ENCODE assay signal across 8 cellular contexts in genomic region chr2:16666453-16666801, GRCh38. TPM values are rescaled to one million over a fixed set of nuclear protein-coding genes. Genes with fewer than 3 reads are reported as not detected.
DNase-seq lines count a peak whose midpoint lies in the region; ATAC-seq and TF ChIP-seq lines count a peak whose summit lies in the region.

No MANE protein-coding gene starts in this region.

- no peaks in the 10 kb centered on the region for H3K9me3 Mint-ChIP-seq in activated naive CD4-positive, alpha-beta T cell treated with anti-CD3 and anti-CD28 coated beads, Interleukin-2, amount 50 U/mL, for 24 hours
- H3K9me3 Mint-ChIP-seq in activated CD8-positive, alpha-beta T cell treated with anti-CD3 and anti-CD28 coated beads, Interleukin-2, amount 10 ng/mL, durations not matched to agents 7 days and 5 days (ENCODE audit: insufficient read depth) = no peaks in the 10 kb centered on the region
- no peaks in the 10 kb centered on the region for H3K9me3 Mint-ChIP-seq in type B pancreatic cell

- CTCF ChIA-PET in activated CD8-positive, alpha-beta T cell treated with anti-CD3 and anti-CD28 coated beads, Interleukin-2, amount 10 ng/mL, durations not matched to agents 7 days and 5 days (lab: Charles Lee) = no interaction called here

- H3K4me3 ChIP-seq in iPS-18a (ENCODE audit: low read length) = peak overlapping the region; percentile 50

- POLR2A ChIA-PET in activated CD8-positive, alpha-beta T cell treated with anti-CD3 and anti-CD28 coated beads, Interleukin-2, amount 10 ng/mL, durations not matched to agents 7 days and 5 days (lab: Charles Lee) = no interaction called here

- H3K9me3 ChIP-seq in iPS-18a (ENCODE audit: control insufficient read depth, low read depth, low read length) = no peaks in the 10 kb centered on the region

- no peak overlapping the region for H3K9ac ChIP-seq in iPS-18a (ENCODE audit: low read length)

- ATAC-seq in activated CD8-positive, alpha-beta T cell treated with anti-CD3 and anti-CD28 coated beads, Interleukin-2, amount 10 ng/mL, durations not matched to agents 7 days and 5 days = no peak

- H3K27me3 Mint-ChIP-seq in activated naive CD4-positive, alpha-beta T cell treated with anti-CD3 and anti-CD28 coated beads, Interleukin-2, amount 50 U/mL, for 24 hours = peaks cover 30% of the 10 kb centered on the region
- peaks cover 40% of the 10 kb centered on the region for H3K27me3 Mint-ChIP-seq in activated CD8-positive, alpha-beta T cell treated with anti-CD3 and anti-CD28 coated beads, Interleukin-2, amount 10 ng/mL, durations not matched to agents 7 days and 5 days (ENCODE audit: low read depth)
- peaks cover 26% of the 10 kb centered on the region for H3K27me3 Mint-ChIP-seq in type B pancreatic cell

- no peaks in the 10 kb centered on the region for H3K36me3 ChIP-seq in iPS-18a (ENCODE audit: control insufficient read depth, low read depth, low read length)

- no peaks in the 10 kb centered on the region for H3K36me3 Mint-ChIP-seq in activated naive CD4-positive, alpha-beta T cell treated with anti-CD3 and anti-CD28 coated beads, Interleukin-2, amount 50 U/mL, for 24 hours
- H3K36me3 Mint-ChIP-seq in activated CD8-positive, alpha-beta T cell treated with anti-CD3 and anti-CD28 coated beads, Interleukin-2, amount 10 ng/mL, durations not matched to agents 7 days and 5 days (ENCODE audit: low read depth) = no peaks in the 10 kb centered on the region
- H3K36me3 Mint-ChIP-seq in type B pancreatic cell = peaks cover under 1% of the 10 kb centered on the region

- peaks cover 7% of the 10 kb centered on the region for H3K4me1 ChIP-seq in iPS-18a (ENCODE audit: control insufficient read depth, low read depth, low read length)

- peaks cover 23% of the 10 kb centered on the region for H3K4me1 Mint-ChIP-seq in activated naive CD4-positive, alpha-beta T cell treated with anti-CD3 and anti-CD28 coated beads, Interleukin-2, amount 50 U/mL, for 24 hours
- peaks cover 15% of the 10 kb centered on the region for H3K4me1 Mint-ChIP-seq in activated CD8-positive, alpha-beta T cell treated with anti-CD3 and anti-CD28 coated beads, Interleukin-2, amount 10 ng/mL, durations not matched to agents 7 days and 5 days (ENCODE audit: low read depth)
- peaks cover 30% of the 10 kb centered on the region for H3K4me1 Mint-ChIP-seq in type B pancreatic cell (ENCODE audit: unreplicated experiment)

- no peak for TF ChIP-seq CTCF in type B pancreatic cell (conservative IDR thresholded peaks at IDR 0.05)

- peak overlapping the region; percentile 73 for H3K4me3 Mint-ChIP-seq in activated naive CD4-positive, alpha-beta T cell treated with anti-CD3 and anti-CD28 coated beads, Interleukin-2, amount 50 U/mL, for 24 hours
- H3K4me3 Mint-ChIP-seq in activated CD8-positive, alpha-beta T cell treated with anti-CD3 and anti-CD28 coated beads, Interleukin-2, amount 10 ng/mL, durations not matched to agents 7 days and 5 days = peak overlapping the region; percentile 54
- H3K4me3 Mint-ChIP-seq in type B pancreatic cell = peak overlapping the region; percentile 85

- H3K27me3 ChIP-seq in iPS-18a (ENCODE audit: control insufficient read depth, insufficient read depth, low read length) = peaks cover 19% of the 10 kb centered on the region

- DNase-seq in activated naive CD4-positive, alpha-beta T cell (lab: John Stamatoyannopoulos, UW) = no peak
- DNase-seq in activated CD8-positive, alpha-beta T cell treated with anti-CD3 and anti-CD28 coated beads, Interleukin-2, amount 10 ng/mL, durations not matched to agents 7 days and 5 days = no peak
- DNase-seq in type B pancreatic cell (ENCODE audit: extremely low spot score, unreplicated experiment) = no peak
- DNase-seq in NCI-H1436 (lab: John Stamatoyannopoulos, UW) = no peak
- DNase-seq in AG20443 (ENCODE audit: low spot score) = no peak
- no peak for DNase-seq in NCI-H1092 (lab: John Stamatoyannopoulos, UW)

- H3K27ac Mint-ChIP-seq in activated naive CD4-positive, alpha-beta T cell treated with anti-CD3 and anti-CD28 coated beads, Interleukin-2, amount 50 U/mL, for 24 hours = no peak overlapping the region
- no peak overlapping the region for H3K27ac Mint-ChIP-seq in activated CD8-positive, alpha-beta T cell treated with anti-CD3 and anti-CD28 coated beads, Interleukin-2, amount 10 ng/mL, durations not matched to agents 7 days and 5 days
- peak overlapping the region; percentile 32 for H3K27ac Mint-ChIP-seq in type B pancreatic cell

- H3K27ac ChIP-seq in iPS-18a (ENCODE audit: low read length) = no peak overlapping the region

RNA-seq across cellular contexts. Expression of gene CYRIA, which starts 0.8 kb away (rescaled TPM):
- under 1 TPM; 0.78 to 0.84 TPM for total RNA-seq in activated CD8-positive, alpha-beta T cell treated with anti-CD3 and anti-CD28 coated beads, Interleukin-2, amount 10 ng/mL, durations not matched to agents 7 days and 5 days
- 6.5 and 28.2 TPM in 2 replicates for total RNA-seq in type B pancreatic cell (ENCODE audit: low replicate concordance)
